In the genomic region with DNA sequence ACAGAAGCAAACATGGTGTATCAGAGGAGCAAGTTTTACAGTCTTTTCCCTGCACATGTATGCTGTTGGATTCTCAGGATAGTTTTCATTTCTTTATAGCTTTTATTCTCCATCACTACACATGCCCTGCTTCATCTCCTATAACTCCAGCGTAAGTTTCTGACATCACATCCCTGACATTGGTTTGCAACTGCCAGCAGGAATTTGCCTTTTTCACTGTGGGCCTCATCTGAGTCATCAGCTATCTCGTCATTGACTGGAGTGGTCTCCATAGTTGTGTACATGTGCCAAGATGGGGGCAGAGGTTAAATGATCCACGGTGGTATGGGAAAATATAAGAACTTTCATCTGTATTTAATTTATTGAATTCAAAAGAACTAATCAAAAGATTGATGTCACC, we compare ENCODE assay signal across 24 cellular contexts.
"Had no signal": no experiment of that assay in that cellular context is flagged by ENCODE, and none has a peak within 500 bp of the region (broad histone marks: within the 10 kb centered on the region; RNA-seq: fewer than 3 reads in every experiment).

No MANE protein-coding gene starts in this region.

- H3K27me3 ChIP-seq: tibial nerve, vagina had no signal

- H3K36me3 ChIP-seq: left ventricle myocardium inferior, tibial nerve, vagina had no signal

- H3K27ac ChIP-seq: left ventricle myocardium inferior, tibial nerve, vagina had no signal

- H3K27ac Mint-ChIP-seq: activated CD4-positive, alpha-beta memory T cell treated with anti-CD3 and anti-CD28 coated beads for 36 hours; activated CD4-positive, alpha-beta T cell treated with anti-CD3 and anti-CD28 coated beads for 36 hours; activated CD8-positive, alpha-beta memory T cell treated with anti-CD3 and anti-CD28 coated beads, Interleukin-2, amount 10 ng/mL, durations not matched to agents 7 days and 5 days; activated naive CD8-positive, alpha-beta T cell treated with anti-CD3 and anti-CD28 coated beads, Interleukin-2, amount 10 ng/mL, durations not matched to agents 7 days and 5 days; activated T-helper 2 cell treated with anti-CD3 and anti-CD28 coated beads, Interferon-gamma antibody, Interleukin-2, Interleukin-4, amounts not matched to agents 10 μg/mL and 5 μg/mL and 100 μg/mL, durations not matched to agents 14 hours and 24 hours and 36 hours; dendritic cell treated with granulocyte-macrophage colony-stimulating factor and Interleukin-4, amounts not matched to agents 40 ng/mL and 50 ng/mL, for 4 days; nephron progenitor cell; progenitor cell of endocrine pancreas; T-helper 2 cell treated with Interferon-gamma antibody and Interleukin-4, amounts not matched to agents 5 μg/mL and 100 μg/mL, for 36 hours; WTC11 had no signal

- H3K4me3 ChIP-seq: left ventricle myocardium inferior, tibial nerve, vagina had no signal

- DNase-seq: activated CD4-positive, alpha-beta memory T cell treated with anti-CD3 and anti-CD28 coated beads for 36 hours; activated CD4-positive, alpha-beta T cell treated with anti-CD3 and anti-CD28 coated beads for 36 hours; activated CD8-positive, alpha-beta memory T cell treated with anti-CD3 and anti-CD28 coated beads, Interleukin-2, amount 10 ng/mL, durations not matched to agents 7 days and 5 days; activated naive CD4-positive, alpha-beta T cell treated with Interleukin-2 at 50 U/mL for 16 hours; activated naive CD8-positive, alpha-beta T cell treated with anti-CD3 and anti-CD28 coated beads, Interleukin-2, amount 10 ng/mL, durations not matched to agents 7 days and 5 days; activated T-cell treated with anti-CD3 and anti-CD28 coated beads, Interleukin-2, amount 50 U/mL, for 1 hour; effector CD8-positive, alpha-beta T cell; head of caudate nucleus; left ventricle myocardium inferior; mammary epithelial cell; nephron progenitor cell; occipital lobe had no signal

- H3K36me3 Mint-ChIP-seq: activated CD4-positive, alpha-beta memory T cell treated with anti-CD3 and anti-CD28 coated beads for 36 hours; activated CD8-positive, alpha-beta memory T cell treated with anti-CD3 and anti-CD28 coated beads, Interleukin-2, amount 10 ng/mL, durations not matched to agents 7 days and 5 days; WTC11 had no signal

- H3K9me3 Mint-ChIP-seq: activated CD4-positive, alpha-beta memory T cell treated with anti-CD3 and anti-CD28 coated beads for 36 hours; activated naive CD8-positive, alpha-beta T cell treated with anti-CD3 and anti-CD28 coated beads, Interleukin-2, amount 10 ng/mL, durations not matched to agents 7 days and 5 days; activated T-helper 2 cell treated with anti-CD3 and anti-CD28 coated beads, Interferon-gamma antibody, Interleukin-2, Interleukin-4, amounts not matched to agents 10 μg/mL and 5 μg/mL and 100 μg/mL, durations not matched to agents 14 hours and 24 hours and 36 hours; dendritic cell treated with granulocyte-macrophage colony-stimulating factor and Interleukin-4, amounts not matched to agents 40 ng/mL and 50 ng/mL, for 4 days; nephron progenitor cell; stimulated activated naive CD8-positive, alpha-beta T cell treated with anti-CD3 and anti-CD28 coated beads, Interleukin-15, Interleukin-2, amounts not matched to agents 100 ng/mL and 50 ng/mL, for 24 hours; T-helper 2 cell treated with Interferon-gamma antibody and Interleukin-4, amounts not matched to agents 5 μg/mL and 100 μg/mL, for 36 hours; WTC11 had no signal

- ATAC-seq: activated CD4-positive, alpha-beta T cell treated with anti-CD3 and anti-CD28 coated beads for 36 hours; esophagus mucosa; WTC11 had no signal

- FAIRE-seq: bronchial epithelial cell, frontal cortex, TTC549 had no signal

- H3K27me3 Mint-ChIP-seq: activated CD4-positive, alpha-beta memory T cell treated with anti-CD3 and anti-CD28 coated beads for 36 hours; activated CD4-positive, alpha-beta T cell treated with anti-CD3 and anti-CD28 coated beads for 36 hours; activated CD8-positive, alpha-beta memory T cell treated with anti-CD3 and anti-CD28 coated beads, Interleukin-2, amount 10 ng/mL, durations not matched to agents 7 days and 5 days; activated naive CD8-positive, alpha-beta T cell treated with anti-CD3 and anti-CD28 coated beads, Interleukin-2, amount 10 ng/mL, durations not matched to agents 7 days and 5 days; dendritic cell treated with granulocyte-macrophage colony-stimulating factor and Interleukin-4, amounts not matched to agents 40 ng/mL and 50 ng/mL, for 4 days; progenitor cell of endocrine pancreas; stimulated activated naive CD8-positive, alpha-beta T cell treated with anti-CD3 and anti-CD28 coated beads, Interleukin-15, Interleukin-2, amounts not matched to agents 100 ng/mL and 50 ng/mL, for 24 hours had no signal

- H3K9me3 ChIP-seq: left ventricle myocardium inferior, tibial nerve, vagina had no signal

- H3K4me3 Mint-ChIP-seq: activated CD4-positive, alpha-beta memory T cell treated with anti-CD3 and anti-CD28 coated beads for 36 hours; activated CD4-positive, alpha-beta T cell treated with anti-CD3 and anti-CD28 coated beads for 36 hours; activated CD8-positive, alpha-beta memory T cell treated with anti-CD3 and anti-CD28 coated beads, Interleukin-2, amount 10 ng/mL, durations not matched to agents 7 days and 5 days; activated naive CD8-positive, alpha-beta T cell treated with anti-CD3 and anti-CD28 coated beads, Interleukin-2, amount 10 ng/mL, durations not matched to agents 7 days and 5 days; dendritic cell treated with granulocyte-macrophage colony-stimulating factor and Interleukin-4, amounts not matched to agents 40 ng/mL and 50 ng/mL, for 4 days; nephron progenitor cell; stimulated activated naive CD8-positive, alpha-beta T cell treated with anti-CD3 and anti-CD28 coated beads, Interleukin-15, Interleukin-2, amounts not matched to agents 100 ng/mL and 50 ng/mL, for 24 hours; T-helper 2 cell treated with Interferon-gamma antibody and Interleukin-4, amounts not matched to agents 5 μg/mL and 100 μg/mL, for 36 hours; WTC11 had no signal

- H3K4me1 ChIP-seq: left ventricle myocardium inferior had no signal
